ENCODE assay signal across 16 cellular contexts in genomic region chr11:132072880-132073213, GRCh38.
DNase-seq lines count a peak whose midpoint lies in the region; ATAC-seq and TF ChIP-seq lines count a peak whose summit lies in the region.
"Had no signal": no experiment of that assay in that cellular context is flagged by ENCODE, and none has a peak within 500 bp of the region (broad histone marks: within the 10 kb centered on the region; RNA-seq: fewer than 3 reads in every experiment).

No MANE protein-coding gene starts in this region.

- no peak for TF ChIP-seq EP300 in esophagus muscularis mucosa (IDR thresholded peaks at IDR 0.05)

- no peaks in the 10 kb centered on the region for H3K36me3 ChIP-seq in PC-3 (ENCODE audit: low read depth, low read length)
- H3K36me3 ChIP-seq in esophagus muscularis mucosa = no peaks in the 10 kb centered on the region
- H3K36me3 ChIP-seq: HAP-1, lower lobe of right lung had no signal

- H4K20me1 ChIP-seq in PC-3 (ENCODE audit: low read length) = no peaks in the 10 kb centered on the region

- peak overlapping the region; percentile 9 for H3K27ac Mint-ChIP-seq in mesothelial cell of epicardium
- no peak overlapping the region for H3K27ac Mint-ChIP-seq in activated naive CD8-positive, alpha-beta T cell treated with anti-CD3 and anti-CD28 coated beads for 36 hours

- peak overlapping the region; percentile 51 for H3K9ac ChIP-seq in PC-3 (ENCODE audit: low read length)

- no peaks in the 10 kb centered on the region for H3K36me3 Mint-ChIP-seq in mesothelial cell of epicardium
- H3K36me3 Mint-ChIP-seq in activated naive CD8-positive, alpha-beta T cell treated with anti-CD3 and anti-CD28 coated beads for 36 hours = no peaks in the 10 kb centered on the region

- H3K4me3 ChIP-seq in AG04450 (ENCODE audit: low read depth, low read length) (no peak overlapping the region; the same call in 1 of the 2 replicates), PC-3 (ENCODE audit: low read length) (no peak overlapping the region), esophagus muscularis mucosa (no peak overlapping the region)
- H3K4me3 ChIP-seq: HAP-1, lower lobe of right lung had no signal

- intact Hi-C loops in PC-3 (cut with micrococcal nuclease) = loop anchor here (5.0 kb wide), 1 partner anchor 39 kb away; no protein-coding TSS in a partner anchor
- intact Hi-C loops in esophagus muscularis mucosa (cut with DNase I) = no loop called here

- TF ChIP-seq CTCF in AG04450 (IDR thresholded peaks at IDR 0.05; ENCODE audit: low read depth, low read length) (no peak), PC-3 (conservative IDR thresholded peaks at IDR 0.05; ENCODE audit: low read depth, low read length) (no peak), esophagus muscularis mucosa (IDR thresholded peaks at IDR 0.05) (no peak), mesothelial cell of epicardium (IDR thresholded peaks at IDR 0.05; ENCODE audit: unreplicated experiment) (no peak)

- H3K9me3 ChIP-seq in AG04450 (ENCODE audit: control insufficient read depth, insufficient read depth, low read length) (no peaks in the 10 kb centered on the region), PC-3 (ENCODE audit: low read length) (peaks cover 10% of the 10 kb centered on the region), esophagus muscularis mucosa (no peaks in the 10 kb centered on the region)
- H3K9me3 ChIP-seq: HAP-1, lower lobe of right lung had no signal

- no peak for DNase-seq in AG04450 (ENCODE audit: low read depth, low spot score)
- DNase-seq in PC-3 = no peak
- DNase-seq in esophagus muscularis mucosa (ENCODE audit: extremely low spot score) = no peak
- no peak for DNase-seq in mesothelial cell of epicardium (ENCODE audit: low spot score in 2 of 2, unreplicated experiment in 2 of 2)
- DNase-seq in KBM-7 = no peak
- no peak for DNase-seq in activated naive CD8-positive, alpha-beta T cell treated with anti-CD3 and anti-CD28 coated beads for 36 hours
- no peak for DNase-seq in dedifferentiated amniotic fluid mesenchymal stem cell (ENCODE audit: extremely low spot score)
- DNase-seq in NCI-H2029 treated with DMSO at 0.1 percent for 48 hours (lab: John Stamatoyannopoulos, UW) = no peak
- DNase-seq: activated naive CD4-positive, alpha-beta T cell treated with anti-CD3 and anti-CD28 coated beads, Interleukin-2, amount 50 U/mL, for 16 hours; cerebellar nuclear complex; lower lobe of right lung; NCI-H1694 treated with DMSO at 0.1 percent for 48 hours; nucleus accumbens; SIG-M5; stimulated activated CD4-positive, alpha-beta T cell treated with anti-CD3 and anti-CD28 coated beads, Interleukin-12 subunit alpha, Interleukin-12 subunit beta, amount 100 ng/mL, for 4 hours had no signal

- H3K4me3 Mint-ChIP-seq in mesothelial cell of epicardium = no peak overlapping the region
- H3K4me3 Mint-ChIP-seq in activated naive CD8-positive, alpha-beta T cell treated with anti-CD3 and anti-CD28 coated beads for 36 hours = no peak overlapping the region

- H3K27me3 Mint-ChIP-seq in mesothelial cell of epicardium (ENCODE audit: low read depth) = no peaks in the 10 kb centered on the region
- H3K27me3 Mint-ChIP-seq in activated naive CD8-positive, alpha-beta T cell treated with anti-CD3 and anti-CD28 coated beads for 36 hours = no peaks in the 10 kb centered on the region

- H3K27ac ChIP-seq in AG04450 (ENCODE audit: low read depth, low read length) = peak overlapping the region; percentile 99
- peak overlapping the region; percentile 83 for H3K27ac ChIP-seq in PC-3 (ENCODE audit: low read length)
- peak overlapping the region in 3 of 4 donors; percentile 40 to 41 (median 41) for H3K27ac ChIP-seq in esophagus muscularis mucosa (replicated peaks in 1 of 4)
- H3K27ac ChIP-seq: lower lobe of right lung had no signal

- no peaks in the 10 kb centered on the region for H3F3A ChIP-seq in PC-3 (ENCODE audit: low read length, unreplicated experiment)

- H3K27me3 ChIP-seq in AG04450 (ENCODE audit: control insufficient read depth, insufficient read depth, low read length) (no peaks in the 10 kb centered on the region), PC-3 (ENCODE audit: low read length) (no peaks in the 10 kb centered on the region), esophagus muscularis mucosa (no peaks in the 10 kb centered on the region)

- peak overlapping the region; percentile 3; the same call in 1 of the 2 replicates for H2AFZ ChIP-seq in PC-3 (ENCODE audit: low read length)

- TF ChIP-seq POLR2A in esophagus muscularis mucosa (IDR thresholded peaks at IDR 0.05; ENCODE audit: low read depth) = no peak

- WGBS in esophagus muscularis mucosa = 53% methylated on average over 3 of the region's 3 CpGs

- no peaks in the 10 kb centered on the region for H3K79me2 ChIP-seq in PC-3 (ENCODE audit: low read length)

- TSS peak; percentile 50 for BruUV-seq in PC-3 (replicated peaks; lab: Mats Ljungman, UMichigan)

- CTCF ChIA-PET in AG04450 (lab: Charles Lee) = interaction anchor here (1.1 to 2.7 kb wide), 2 partner anchors 20 to 54 kb away, joined by 3 to 15 read pairs; no protein-coding TSS in a partner anchor
- CTCF ChIA-PET in PC-3 (lab: Charles Lee) = no interaction called here

- in situ Hi-C loops in KBM-7 (cut with MboI; ENCODE audit: low pct_unique_long_range_greater_than_20kb, low sequenced_read_pairs) = no loop called here

- no peak for ATAC-seq in PC-3

- peak overlapping the region; percentile 5; the same call in 1 of the 2 replicates for H3K4me2 ChIP-seq in PC-3 (ENCODE audit: low read length)

- POLR2A ChIA-PET in AG04450 (lab: Yijun Ruan, JAX) = interaction anchor here (0.9 to 2.5 kb wide), 2 partner anchors 18 to 39 kb away, joined by 4 to 14 read pairs; no protein-coding TSS in a partner anchor
- POLR2A ChIA-PET in PC-3 (lab: Charles Lee; ENCODE audit: unreplicated experiment) = no interaction called here

- H3K4me1 Mint-ChIP-seq in mesothelial cell of epicardium = peaks cover 24% of the 10 kb centered on the region
- H3K4me1 Mint-ChIP-seq in activated naive CD8-positive, alpha-beta T cell treated with anti-CD3 and anti-CD28 coated beads for 36 hours = no peaks in the 10 kb centered on the region

- H3K4me1 ChIP-seq in PC-3 (ENCODE audit: insufficient read depth, low read length) = peaks cover 22% of the 10 kb centered on the region
- peaks cover 2 to 24% (median 15%) of the 10 kb centered on the region in 4 donors for H3K4me1 ChIP-seq in esophagus muscularis mucosa
- H3K4me1 ChIP-seq: HAP-1, lower lobe of right lung had no signal

- no peaks in the 10 kb centered on the region for H3K9me3 Mint-ChIP-seq in mesothelial cell of epicardium
- H3K9me3 Mint-ChIP-seq in activated naive CD8-positive, alpha-beta T cell treated with anti-CD3 and anti-CD28 coated beads for 36 hours = peaks cover 5% of the 10 kb centered on the region

- H3K9me2 ChIP-seq in PC-3 (replicated peaks; ENCODE audit: low read length) = no peaks in the 10 kb centered on the region

Comparison
In these comparisons a context has a peak if more than half of its experiments do, and no peak if none do; other contexts are left out.
1. H3K27ac ChIP-seq: peak in every context shown above with its lines; median percentile 99 in AG04450; 83 in PC-3; 41 in esophagus muscularis mucosa.